Comparison of ENCODE assay signal across 11 cellular contexts in the genomic region with DNA sequence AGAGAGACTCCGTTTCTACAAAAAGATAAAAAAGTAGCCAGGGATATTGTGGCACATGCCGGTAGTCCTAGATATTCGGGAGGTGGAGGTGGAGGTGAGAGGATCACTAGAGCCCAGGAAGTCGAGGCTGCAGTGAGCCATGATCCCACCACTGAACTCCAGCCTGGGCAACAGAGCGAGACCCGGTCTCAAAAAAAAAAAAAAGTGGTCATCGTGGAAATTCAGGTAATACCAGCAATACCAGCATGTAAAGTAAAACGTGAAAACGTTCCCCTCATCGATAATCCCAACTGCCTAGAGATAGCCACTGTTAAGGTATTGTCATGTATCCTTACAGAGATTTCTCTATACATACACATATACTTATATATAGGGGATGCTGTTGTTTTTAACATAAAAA. TPM values are rescaled to one million over a fixed set of nuclear protein-coding genes. Genes with fewer than 3 reads are reported as not detected.
DNase-seq lines count a peak whose midpoint lies in the region; ATAC-seq, FAIRE-seq and TF ChIP-seq lines count a peak whose summit lies in the region.
"Had no signal": no experiment of that assay in that cellular context is flagged by ENCODE, and none has a peak within 500 bp of the region (broad histone marks: within the 10 kb centered on the region; RNA-seq: fewer than 3 reads in every experiment).

No MANE protein-coding gene starts in this region.

- dilution Hi-C loops in endothelial cell of umbilical vein (cut with MboI; ENCODE audit: extremely low pct_ligation_motif_present, low sequenced_read_pairs): no loop called here

- FAIRE-seq in endothelial cell of umbilical vein (lab: Jason Lieb, UNC): peak; percentile 35

- H3K14ac ChIP-seq in H9 (ENCODE audit: insufficient read depth, low read length): no peak overlapping the region

- H3K56ac ChIP-seq in H9 (ENCODE audit: insufficient read length, low read depth, low read length): no peak overlapping the region
- no peak overlapping the region for H3K56ac ChIP-seq in mesendoderm (ENCODE audit: low read length)

- H3K4me1 Mint-ChIP-seq in progenitor cell of endocrine pancreas (ENCODE audit: low read depth) (peaks cover 7% of the 10 kb centered on the region), H9 (no peaks in the 10 kb centered on the region)

- H3K4ac ChIP-seq in H9 (ENCODE audit: low read depth, low read length): no peak overlapping the region
- H3K4ac ChIP-seq in mesendoderm (ENCODE audit: low read depth, low read length): no peak overlapping the region

- H2AK5ac ChIP-seq in H9 (ENCODE audit: insufficient read length, low read length) (no peak overlapping the region), mesendoderm (ENCODE audit: low read length) (no peak overlapping the region)

- no peak overlapping the region for H3K18ac ChIP-seq in H9 (ENCODE audit: insufficient read length, low read depth, low read length)
- H3K18ac ChIP-seq in mesendoderm (ENCODE audit: low read length): no peak overlapping the region

- no peak for TF ChIP-seq POLR2A in endothelial cell of umbilical vein (IDR thresholded peaks at IDR 0.05; ENCODE audit: low read depth, low read length)

- no TSS peak for BruUV-seq in endothelial cell of umbilical vein (replicated peaks; lab: Mats Ljungman, UMichigan)

- H3F3A ChIP-seq in SK-N-SH (replicated peaks; ENCODE audit: insufficient read depth): peaks cover 15% of the 10 kb centered on the region

- H3K23ac ChIP-seq in H9 (ENCODE audit: insufficient read length, low read depth, low read length): no peak overlapping the region
- no peak overlapping the region for H3K23ac ChIP-seq in mesendoderm (ENCODE audit: low read length)

- no peak for TF ChIP-seq RAD21 in SK-N-SH (IDR thresholded peaks at IDR 0.05; ENCODE audit: low read length)

- H3K36me3 Mint-ChIP-seq in progenitor cell of endocrine pancreas (ENCODE audit: insufficient read depth) (peaks cover 2% of the 10 kb centered on the region), H9 (ENCODE audit: insufficient read depth in 1 of 3, low read depth in 3 of 3) (peaks cover 2 to 12% (median 10%) of the 10 kb centered on the region in 3 experiments; a peak in 5 of 7 replicates)

- H2BK15ac ChIP-seq in H9 (ENCODE audit: low read depth, low read length) (no peak overlapping the region), mesendoderm (replicated peaks; ENCODE audit: low read depth) (no peak overlapping the region)

- no peak overlapping the region for H3T11ph ChIP-seq in H9 (ENCODE audit: low read length)

- H3K27ac ChIP-seq in SK-N-SH (ENCODE audit: low read depth in 2 of 2, low read length in 1 of 2) (no peak overlapping the region), OCI-LY3 (ENCODE audit: low read length) (no peak overlapping the region), endothelial cell of umbilical vein (ENCODE audit: insufficient read depth, low read depth, low read length) (no peak overlapping the region), H9 (ENCODE audit: insufficient read length, low read depth, low read length) (no peak overlapping the region), mesendoderm (ENCODE audit: low read depth, low read length) (no peak overlapping the region)
- H3K27ac ChIP-seq: 22Rv1 had no signal

- no peak overlapping the region for H4K91ac ChIP-seq in H9 (ENCODE audit: insufficient read length, low read depth, low read length)

- H3K36me3 ChIP-seq in SK-N-SH (replicated peaks in 1 of 2; ENCODE audit: control insufficient read depth in 1 of 2, insufficient read depth in 2 of 2, low read length in 1 of 2) (no peaks in the 10 kb centered on the region), OCI-LY3 (replicated peaks; ENCODE audit: low read depth, low read length) (peaks cover 9% of the 10 kb centered on the region), endothelial cell of umbilical vein (ENCODE audit: control insufficient read depth in 2 of 2, extremely low read depth in 1 of 2, insufficient read depth in 2 of 2, low read length in 2 of 2) (no peaks in the 10 kb centered on the region), mesendoderm (ENCODE audit: control insufficient read depth, insufficient read depth, low read length) (no peaks in the 10 kb centered on the region)
- H3K36me3 ChIP-seq: gastroesophageal sphincter had no signal

- no peaks in the 10 kb centered on the region for H3K27me3 Mint-ChIP-seq in progenitor cell of endocrine pancreas
- H3K27me3 Mint-ChIP-seq in H9 (ENCODE audit: low read depth): no peaks in the 10 kb centered on the region

- H3K27ac Mint-ChIP-seq in progenitor cell of endocrine pancreas (no peak overlapping the region), H9 (no peak overlapping the region)

- CTCF ChIA-PET in SK-N-SH (lab: Yijun Ruan, JAX): no interaction called here
- CTCF ChIA-PET in endothelial cell of umbilical vein (lab: Charles Lee): no interaction called here

- H2BK20ac ChIP-seq in H9 (ENCODE audit: low read depth, low read length, poor library complexity, severe bottlenecking): no peak overlapping the region

- H3K4me1 ChIP-seq in SK-N-SH (ENCODE audit: control insufficient read depth in 1 of 2, insufficient read depth in 2 of 2, low read depth in 1 of 2, low read length in 1 of 2) (no peaks in the 10 kb centered on the region; a peak in 1 of 4 replicates), OCI-LY3 (ENCODE audit: low read length) (peaks cover 12% of the 10 kb centered on the region), endothelial cell of umbilical vein (ENCODE audit: control insufficient read depth, extremely low read depth, insufficient read depth, low read length) (peaks cover 5% of the 10 kb centered on the region), H9 (ENCODE audit: insufficient read depth, low read length) (no peaks in the 10 kb centered on the region), mesendoderm (ENCODE audit: control insufficient read depth, low read depth, low read length) (no peaks in the 10 kb centered on the region)

- no peaks in the 10 kb centered on the region for H3K9me3 ChIP-seq in SK-N-SH
- H3K9me3 ChIP-seq in OCI-LY3 (ENCODE audit: insufficient read depth, low read length): no peaks in the 10 kb centered on the region
- H3K9me3 ChIP-seq in endothelial cell of umbilical vein (replicated peaks; ENCODE audit: control insufficient read depth, insufficient read depth, low read length): no peaks in the 10 kb centered on the region
- peaks cover 6% of the 10 kb centered on the region for H3K9me3 ChIP-seq in H9 (ENCODE audit: control insufficient read depth, low read depth, low read length)
- H3K9me3 ChIP-seq: gastroesophageal sphincter had no signal

- H3K79me1 ChIP-seq in H9 (ENCODE audit: insufficient read depth, low read depth, low read length, poor library complexity, severe bottlenecking): no peaks in the 10 kb centered on the region
- no peaks in the 10 kb centered on the region for H3K79me1 ChIP-seq in mesendoderm (ENCODE audit: low read length)

- no peak for TF ChIP-seq EP300 in SK-N-SH (IDR thresholded peaks at IDR 0.05; ENCODE audit: borderline replicate concordance in 1 of 2, low read depth in 1 of 2, low read length in 1 of 2)

- peaks cover 60% of the 10 kb centered on the region for H3K79me2 ChIP-seq in SK-N-SH (ENCODE audit: insufficient read depth)
- H3K79me2 ChIP-seq in OCI-LY3 (ENCODE audit: low read length): peaks cover 60% of the 10 kb centered on the region
- peaks cover 49% of the 10 kb centered on the region for H3K79me2 ChIP-seq in endothelial cell of umbilical vein (ENCODE audit: control insufficient read depth, insufficient read depth, low read length)
- peaks cover 12% of the 10 kb centered on the region; the same call in 1 of the 2 replicates for H3K79me2 ChIP-seq in H9 (ENCODE audit: insufficient read depth, low read length)
- peaks cover 12% of the 10 kb centered on the region for H3K79me2 ChIP-seq in mesendoderm (ENCODE audit: control insufficient read depth, insufficient read depth, low read length)

- H4K8ac ChIP-seq in H9 (replicated peaks; ENCODE audit: insufficient read length, low read depth, low read length): no peak overlapping the region
- no peak overlapping the region for H4K8ac ChIP-seq in mesendoderm (ENCODE audit: low read depth, low read length)

- H3K4me2 ChIP-seq in SK-N-SH (peak overlapping the region; percentile 76), OCI-LY3 (ENCODE audit: low read length) (peak overlapping the region; percentile 74), endothelial cell of umbilical vein (ENCODE audit: insufficient read depth, low read length) (peak overlapping the region; percentile 99), H9 (ENCODE audit: insufficient read depth, insufficient read length, low read length) (no peak overlapping the region), mesendoderm (ENCODE audit: low read length) (no peak overlapping the region)

- no peak overlapping the region for H4K5ac ChIP-seq in H9 (ENCODE audit: insufficient read length, low read depth, low read length)
- no peak overlapping the region for H4K5ac ChIP-seq in mesendoderm (ENCODE audit: low read length)

- intact Hi-C loops in endothelial cell of umbilical vein (cut with micrococcal nuclease): loop anchor here (5.0 to 10.0 kb wide), 2 partner anchors 1339 to 1721 kb away; partner anchors contain the start of gene PBDC1

- no peaks in the 10 kb centered on the region for H3K9me1 ChIP-seq in endothelial cell of umbilical vein (replicated peaks; ENCODE audit: control insufficient read depth, extremely low read depth, insufficient read depth, low read length)

- peak overlapping the region; percentile 71 to 84; a peak in 3 of 4 replicates for H3K4me3 ChIP-seq in SK-N-SH (ENCODE audit: low read depth in 2 of 2, low read length in 1 of 2)
- peak overlapping the region; percentile 99 for H3K4me3 ChIP-seq in OCI-LY3 (ENCODE audit: low read length)
- peak overlapping the region in 2 of 3 experiments; percentile 35 to 78 for H3K4me3 ChIP-seq in endothelial cell of umbilical vein (replicated peaks in 1 of 3; ENCODE audit: insufficient read depth in 1 of 3, low read depth in 1 of 3, low read length in 3 of 3)
- no peak overlapping the region for H3K4me3 ChIP-seq in mesendoderm (ENCODE audit: low read length)

- WGBS in SK-N-SH (ENCODE audit: low lambda C conversion rate): 40% methylated on average over 10 of the region's 10 CpGs
- no CpG with 5 or more reads among the region's 10 CpGs for WGBS in H9 (ENCODE audit: extremely low coverage, insufficient read length, low lambda C conversion rate)
- WGBS in mesendoderm (ENCODE audit: extremely low coverage, insufficient coverage, low lambda C conversion rate): no CpG with 5 or more reads among the region's 10 CpGs

- H2BK12ac ChIP-seq in H9 (ENCODE audit: insufficient read length, low read depth, low read length): no peak overlapping the region

- no peak for ATAC-seq in SK-N-SH treated with all-trans-retinoic acid at 6 μM for 48 hours
- no peak for ATAC-seq in GM21528 (IDR thresholded peaks at IDR 0.05; ENCODE audit: low FRiP score, unreplicated experiment)
- ATAC-seq: gastroesophageal sphincter had no signal

- no peaks in the 10 kb centered on the region for H4K20me1 ChIP-seq in SK-N-SH (ENCODE audit: insufficient read depth)
- peaks cover 12% of the 10 kb centered on the region for H4K20me1 ChIP-seq in OCI-LY3 (ENCODE audit: insufficient read depth, low read length)
- no peaks in the 10 kb centered on the region for H4K20me1 ChIP-seq in endothelial cell of umbilical vein (replicated peaks; ENCODE audit: control insufficient read depth, extremely low read depth, insufficient read depth, low read length)
- H4K20me1 ChIP-seq in H9 (ENCODE audit: control insufficient read depth, insufficient read depth, insufficient read length): no peaks in the 10 kb centered on the region

- DNase-seq in SK-N-SH (no peak), endothelial cell of umbilical vein (ENCODE audit: low read depth, low spot score) (no peak), progenitor cell of endocrine pancreas (ENCODE audit: low spot score, unreplicated experiment) (no peak), H9 (no peak), mesendoderm (no peak)
- DNase-seq: NCI-H187 treated with DMSO at 0.1 percent for 48 hours had no signal

- H3K23me2 ChIP-seq in H9 (ENCODE audit: insufficient read length, low read depth, low read length, poor library complexity, severe bottlenecking): no peaks in the 10 kb centered on the region

- no peaks in the 10 kb centered on the region for H3K9me2 ChIP-seq in SK-N-SH

- H3K27me3 ChIP-seq in SK-N-SH (ENCODE audit: insufficient read depth) (no peaks in the 10 kb centered on the region), OCI-LY3 (ENCODE audit: low read depth, low read length) (no peaks in the 10 kb centered on the region), endothelial cell of umbilical vein (ENCODE audit: control insufficient read depth in 2 of 2, insufficient read depth in 2 of 2, low read length in 2 of 2) (no peaks in the 10 kb centered on the region), H9 (ENCODE audit: insufficient read depth, low read length) (no peaks in the 10 kb centered on the region), mesendoderm (ENCODE audit: insufficient read depth, low read length, poor library complexity) (no peaks in the 10 kb centered on the region)
- H3K27me3 ChIP-seq: gastroesophageal sphincter had no signal

- no peak overlapping the region for H2BK120ac ChIP-seq in H9 (ENCODE audit: low read depth, low read length, poor library complexity, severe bottlenecking)
- no peak overlapping the region for H2BK120ac ChIP-seq in mesendoderm (ENCODE audit: low read depth, low read length)

- TF ChIP-seq CTCF in SK-N-SH (IDR thresholded peaks at IDR 0.05) (no peak), OCI-LY3 (IDR thresholded peaks at IDR 0.05; ENCODE audit: low read depth, low read length) (no peak), endothelial cell of umbilical vein (IDR thresholded peaks at IDR 0.05; ENCODE audit: extremely low read depth in 1 of 2, insufficient read depth in 1 of 2, low read depth in 1 of 2, low read length in 2 of 2) (no peak), progenitor cell of endocrine pancreas (IDR thresholded peaks at IDR 0.05; ENCODE audit: unreplicated experiment) (no peak), H9 (conservative IDR thresholded peaks at IDR 0.05) (no peak)

- peaks cover 18% of the 10 kb centered on the region for H3K9me3 Mint-ChIP-seq in progenitor cell of endocrine pancreas (ENCODE audit: low read depth)
- peaks cover 57 to 70% of the 10 kb centered on the region in 2 experiments for H3K9me3 Mint-ChIP-seq in H9

- no peak overlapping the region for H2BK5ac ChIP-seq in H9 (ENCODE audit: insufficient read length, low read length)
- no peak overlapping the region for H2BK5ac ChIP-seq in mesendoderm (ENCODE audit: low read length)

- POLR2A ChIA-PET in SK-N-SH (lab: Yijun Ruan, JAX) (no interaction called here), endothelial cell of umbilical vein (lab: Charles Lee) (no interaction called here)

- H3K4me3 Mint-ChIP-seq in progenitor cell of endocrine pancreas (ENCODE audit: low read depth) (peak overlapping the region; percentile 50), H9 (no peak overlapping the region; a peak in 1 of 5 replicates)

- H3K9ac ChIP-seq in SK-N-SH (peak overlapping the region; percentile 75; the same call in 1 of the 2 replicates), OCI-LY3 (ENCODE audit: low read length) (peak overlapping the region; percentile 97), endothelial cell of umbilical vein (replicated peaks; ENCODE audit: extremely low read depth, insufficient read depth, low read length) (peak overlapping the region; percentile 78), H9 (ENCODE audit: extremely low read depth, insufficient read length, low read length) (no peak overlapping the region), mesendoderm (ENCODE audit: low read length) (no peak overlapping the region)

- H2AFZ ChIP-seq in SK-N-SH (ENCODE audit: low read depth): no peak overlapping the region
- no peak overlapping the region for H2AFZ ChIP-seq in OCI-LY3 (ENCODE audit: low read depth, low read length)
- no peak overlapping the region for H2AFZ ChIP-seq in endothelial cell of umbilical vein (ENCODE audit: low read depth, low read length)
- H2AFZ ChIP-seq in H9 (ENCODE audit: low read length): no peak overlapping the region

RNA-seq across cellular contexts. Expression of gene MAGT1, which starts 1.5 kb away (rescaled TPM):
- 24.1 and 33.4 TPM in 2 replicates for polyA plus RNA-seq in SK-N-SH (2012; rRNA removed)
- polyA plus RNA-seq in SK-N-SH (2012; cell fraction: cytosol; rRNA removed): 29.0 and 30.1 TPM in 2 replicates
- 19.0 and 23.6 TPM in 2 replicates for polyA plus RNA-seq in SK-N-SH (2012; cell fraction: nucleus; rRNA removed)
- 66.9 and 70.2 TPM in 2 replicates for total RNA-seq in endothelial cell of umbilical vein
- 21.8 and 36.3 TPM in 2 replicates for polyA plus RNA-seq in endothelial cell of umbilical vein
- 26.3 and 26.8 TPM in 2 replicates for polyA plus RNA-seq in endothelial cell of umbilical vein (2011; cell fraction: cytosol; rRNA removed)
- 23.3 and 23.7 TPM in 2 replicates for polyA plus RNA-seq in endothelial cell of umbilical vein (2011; cell fraction: nucleus; rRNA removed)
- polyA plus RNA-seq in endothelial cell of umbilical vein (2012): 76.6 and 77.2 TPM in 2 replicates
- 111 and 130 TPM in 2 replicates for polyA minus RNA-seq in endothelial cell of umbilical vein
- 83.5 TPM for polyA minus RNA-seq in endothelial cell of umbilical vein (2011; cell fraction: cytosol; rRNA and poly(A)+ RNA removed)
- 39.6 and 60.3 TPM in 2 replicates for polyA minus RNA-seq in endothelial cell of umbilical vein (2011; cell fraction: nucleus; rRNA and poly(A)+ RNA removed)
- total RNA-seq in progenitor cell of endocrine pancreas: 55.9 and 59.0 TPM in 2 replicates
- 42.8 and 44.0 TPM in 2 replicates for total RNA-seq in H9 (2021)
- polyA plus RNA-seq in mesendoderm (2013, experiment 1 of 2): 29.1 TPM
- polyA plus RNA-seq in mesendoderm (2013, experiment 2 of 2): 29.4 TPM

RNA-seq across cellular contexts. Expression of gene COX7B, which starts 5.6 kb away (rescaled TPM):
- polyA plus RNA-seq in SK-N-SH (2012; rRNA removed): 1,029 and 1,399 TPM in 2 replicates
- 1,333 and 1,457 TPM in 2 replicates for polyA plus RNA-seq in SK-N-SH (2012; cell fraction: cytosol; rRNA removed)
- polyA plus RNA-seq in SK-N-SH (2012; cell fraction: nucleus; rRNA removed): 347 and 407 TPM in 2 replicates
- total RNA-seq in endothelial cell of umbilical vein: 229 and 230 TPM in 2 replicates
- polyA plus RNA-seq in endothelial cell of umbilical vein: 736 and 743 TPM in 2 replicates
- polyA plus RNA-seq in endothelial cell of umbilical vein (2011; cell fraction: cytosol; rRNA removed): 931 and 979 TPM in 2 replicates
- polyA plus RNA-seq in endothelial cell of umbilical vein (2011; cell fraction: nucleus; rRNA removed): 265 and 279 TPM in 2 replicates
- 535 and 556 TPM in 2 replicates for polyA plus RNA-seq in endothelial cell of umbilical vein (2012)
- 144 and 152 TPM in 2 replicates for polyA minus RNA-seq in endothelial cell of umbilical vein
- polyA minus RNA-seq in endothelial cell of umbilical vein (2011; cell fraction: cytosol; rRNA and poly(A)+ RNA removed): 213 TPM
- polyA minus RNA-seq in endothelial cell of umbilical vein (2011; cell fraction: nucleus; rRNA and poly(A)+ RNA removed): 32.3 and 49.9 TPM in 2 replicates
- total RNA-seq in progenitor cell of endocrine pancreas: 163 and 178 TPM in 2 replicates
- total RNA-seq in H9 (2021): 253 and 254 TPM in 2 replicates
- 452 TPM for polyA plus RNA-seq in mesendoderm (2013, experiment 1 of 2)
- polyA plus RNA-seq in mesendoderm (2013, experiment 2 of 2): 457 TPM

RNA-seq across cellular contexts. Expression of gene ATP7A, which starts 16.8 kb away (rescaled TPM):
- polyA plus RNA-seq in SK-N-SH (2012; rRNA removed) (1.7 and 2.5 TPM in 2 replicates), endothelial cell of umbilical vein (2.1 and 3.1 TPM in 2 replicates)
- 3.2 and 3.5 TPM in 2 replicates for polyA plus RNA-seq in SK-N-SH (2012; cell fraction: cytosol; rRNA removed)
- polyA plus RNA-seq in SK-N-SH (2012; cell fraction: nucleus; rRNA removed): 1.2 and 2.5 TPM in 2 replicates
- total RNA-seq in endothelial cell of umbilical vein (8.7 and 8.8 TPM in 2 replicates), progenitor cell of endocrine pancreas (12.1 and 12.3 TPM in 2 replicates), H9 (2021) (2.1 and 2.2 TPM in 2 replicates)
- polyA plus RNA-seq in endothelial cell of umbilical vein (2011; cell fraction: cytosol; rRNA removed): 2.1 and 2.4 TPM in 2 replicates
- 3.3 and 5.0 TPM in 2 replicates for polyA plus RNA-seq in endothelial cell of umbilical vein (2011; cell fraction: nucleus; rRNA removed)
- 6.1 and 7.6 TPM in 2 replicates for polyA plus RNA-seq in endothelial cell of umbilical vein (2012)
- 12.9 and 13.2 TPM in 2 replicates for polyA minus RNA-seq in endothelial cell of umbilical vein
- polyA minus RNA-seq in endothelial cell of umbilical vein (2011; cell fraction: cytosol; rRNA and poly(A)+ RNA removed): 17.9 TPM
- polyA minus RNA-seq in endothelial cell of umbilical vein (2011; cell fraction: nucleus; rRNA and poly(A)+ RNA removed): 10.5 and 16.4 TPM in 2 replicates
- polyA plus RNA-seq in mesendoderm (2013, experiment 1 of 2): 1.0 TPM
- polyA plus RNA-seq in mesendoderm (2013, experiment 2 of 2): 1.2 TPM

Comparison
In these comparisons a context has a peak if more than half of its experiments do, and no peak if none do; other contexts are left out.
1. H3K4me2 ChIP-seq: peak in SK-N-SH (single experiment), OCI-LY3 (single experiment) and endothelial cell of umbilical vein (single experiment); none in H9 (single experiment) and mesendoderm (single experiment).
2. H3K9ac ChIP-seq: peak in SK-N-SH (single experiment), OCI-LY3 (single experiment) and endothelial cell of umbilical vein (single experiment); none in H9 (single experiment) and mesendoderm (single experiment).